1 cellular context compared by ENCODE assay signal in the genomic region with DNA sequence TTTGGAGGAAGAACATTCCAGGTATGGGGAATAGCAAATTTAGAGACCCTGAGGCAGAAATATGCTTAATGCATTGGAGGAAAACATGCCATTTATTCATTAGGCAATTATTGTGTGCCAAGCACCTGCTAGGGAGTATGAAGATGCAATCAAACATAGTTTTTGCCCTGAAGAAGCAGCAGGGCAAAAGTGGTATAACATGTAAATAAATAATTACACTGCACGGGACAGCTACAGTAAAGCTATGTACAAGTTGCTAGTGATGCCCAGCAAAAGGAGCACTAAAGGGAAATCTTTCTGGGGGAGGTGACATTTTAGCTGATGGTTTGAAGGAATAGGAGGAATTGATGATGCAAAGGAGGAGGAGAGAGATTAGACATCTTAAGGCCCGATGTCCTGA.
TF ChIP-seq lines count a peak whose summit lies in the region.

No MANE protein-coding gene starts in this region.

TF ChIP-seq in endothelial cell of umbilical vein, 7 proteins besides CTCF, POLR2A, EP300 and RAD21:
- TF ChIP-seq POLR2AphosphoS5 (IDR thresholded peaks at IDR 0.05; ENCODE audit: insufficient read depth, low read depth, low read length) (no peak), JUN (IDR thresholded peaks at IDR 0.05; ENCODE audit: borderline replicate concordance, insufficient read depth, insufficient read length, low read depth) (no peak), GATA2 (IDR thresholded peaks at IDR 0.05; ENCODE audit: insufficient read depth, insufficient read length, low read depth, low read length) (no peak), MYC (IDR thresholded peaks at IDR 0.05; ENCODE audit: low read depth, low read length) (no peak), EZH2 (IDR thresholded peaks at IDR 0.05; ENCODE audit: borderline replicate concordance, low read depth, low read length, severe bottlenecking) (no peak), FOS (IDR thresholded peaks at IDR 0.05; ENCODE audit: borderline replicate concordance, insufficient read depth, low read length) (no peak)
- TF ChIP-seq, protein P1, sequence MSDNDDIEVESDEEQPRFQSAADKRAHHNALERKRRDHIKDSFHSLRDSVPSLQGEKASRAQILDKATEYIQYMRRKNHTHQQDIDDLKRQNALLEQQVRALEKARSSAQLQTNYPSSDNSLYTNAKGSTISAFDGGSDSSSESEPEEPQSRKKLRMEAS (IDR thresholded peaks at IDR 0.05; ENCODE audit: insufficient read depth, insufficient read length): no peak
